ENCODE assay signal across 8 cellular contexts in the genomic region with DNA sequence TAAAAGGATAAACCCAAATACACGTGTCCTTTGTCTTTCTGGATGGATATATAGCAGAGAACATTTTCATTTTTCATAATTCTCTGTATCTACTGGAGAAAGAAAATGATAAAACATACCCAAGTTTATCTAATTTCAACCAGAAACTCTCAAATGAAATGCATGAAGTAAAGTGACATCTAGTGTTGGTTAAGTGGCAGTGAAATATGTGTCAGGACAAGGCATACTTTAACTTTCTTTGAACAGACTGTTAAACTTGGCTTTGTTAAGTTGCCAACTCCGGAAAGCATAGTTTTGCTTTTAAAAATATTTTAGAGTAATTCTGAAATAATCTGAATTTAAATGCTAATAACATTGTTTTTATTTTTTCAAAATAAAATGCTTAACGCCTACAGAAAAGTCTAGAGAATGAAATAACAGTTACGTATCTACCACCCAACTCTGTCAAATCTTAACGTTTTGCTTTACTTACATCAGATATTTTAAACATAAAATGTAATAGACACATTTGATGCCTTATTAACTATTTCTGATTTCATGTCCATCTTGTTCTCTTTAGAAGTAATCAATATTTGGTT. TPM values are rescaled to one million over a fixed set of nuclear protein-coding genes. Genes with fewer than 3 reads are reported as not detected.
DNase-seq lines count a peak whose midpoint lies in the region; ATAC-seq and TF ChIP-seq lines count a peak whose summit lies in the region.

No MANE protein-coding gene starts in this region.

- peak; percentile 56 for DNase-seq in SIG-M5 treated with dmso at 0.1 percent for 504 hours (lab: John Stamatoyannopoulos, UW; ENCODE audit: unreplicated experiment)
- DNase-seq in SIG-M5 (lab: John Stamatoyannopoulos, UW): no peak
- DNase-seq in NCI-H526 treated with DMSO at 0.1 percent for 48 hours (lab: John Stamatoyannopoulos, UW): peak; percentile 11
- no peak for DNase-seq in chondrocyte (ENCODE audit: low spot score)
- DNase-seq in mesothelial cell of epicardium (ENCODE audit: low spot score in 2 of 2, unreplicated experiment in 2 of 2): no peak
- no peak for DNase-seq in HuH-7 (ENCODE audit: low spot score)

- H3K27me3 Mint-ChIP-seq in chondrocyte (ENCODE audit: low read depth) (no peaks in the 10 kb centered on the region), mesothelial cell of epicardium (ENCODE audit: low read depth) (peaks cover 1% of the 10 kb centered on the region)

- H3K36me3 Mint-ChIP-seq in chondrocyte (ENCODE audit: low read depth) (no peaks in the 10 kb centered on the region), mesothelial cell of epicardium (no peaks in the 10 kb centered on the region)

- H3K4me3 Mint-ChIP-seq in chondrocyte (ENCODE audit: unreplicated experiment) (no peak overlapping the region), mesothelial cell of epicardium (no peak overlapping the region)

- ATAC-seq in GM19328 (IDR thresholded peaks at IDR 0.05; ENCODE audit: unreplicated experiment) (no peak), GM19035 (IDR thresholded peaks at IDR 0.05; ENCODE audit: unreplicated experiment) (no peak)

- H3K4me1 Mint-ChIP-seq in chondrocyte (ENCODE audit: low read depth) (peaks cover 5% of the 10 kb centered on the region), mesothelial cell of epicardium (peaks cover under 1% of the 10 kb centered on the region)

- H3K9me3 Mint-ChIP-seq in chondrocyte (ENCODE audit: low read depth) (no peaks in the 10 kb centered on the region), mesothelial cell of epicardium (no peaks in the 10 kb centered on the region)

- H3K27ac Mint-ChIP-seq in chondrocyte (ENCODE audit: unreplicated experiment) (no peak overlapping the region), mesothelial cell of epicardium (no peak overlapping the region)

- TF ChIP-seq CTCF in chondrocyte (IDR thresholded peaks at IDR 0.05) (peak; percentile 96), mesothelial cell of epicardium (IDR thresholded peaks at IDR 0.05; ENCODE audit: unreplicated experiment) (peak; percentile 65)

RNA-seq across cellular contexts. Expression of gene NTN4, which starts 25.2 kb away (rescaled TPM):
- total RNA-seq in chondrocyte (179 to 336 TPM (median 336 TPM) in 3 replicates), mesothelial cell of epicardium (4.8 to 6.0 TPM (median 5.9 TPM) in 3 replicates)

RNA-seq across cellular contexts. Expression of gene SNRPF, which starts 43.0 kb away (rescaled TPM):
- total RNA-seq in chondrocyte: 12.4 to 27.1 TPM (median 15.4 TPM) in 3 replicates
- total RNA-seq in mesothelial cell of epicardium: 36.7 to 37.6 TPM (median 36.9 TPM) in 3 replicates

Comparison
In these comparisons a context has a peak if more than half of its experiments do, and no peak if none do; other contexts are left out.
1. DNase-seq: peak in SIG-M5 treated with dmso at 0.1 percent for 504 hours (single experiment) and NCI-H526 treated with DMSO at 0.1 percent for 48 hours (single experiment); none in SIG-M5 (single experiment), chondrocyte (single experiment), mesothelial cell of epicardium (0 of 2) and HuH-7 (single experiment).
2. RNA of gene NTN4, which starts 25.2 kb away (total RNA-seq): 179 to 336 TPM in chondrocyte; 4.8 to 6.0 TPM in mesothelial cell of epicardium; every median in the first group is over 10 times any median in the second.